In the genomic region with DNA sequence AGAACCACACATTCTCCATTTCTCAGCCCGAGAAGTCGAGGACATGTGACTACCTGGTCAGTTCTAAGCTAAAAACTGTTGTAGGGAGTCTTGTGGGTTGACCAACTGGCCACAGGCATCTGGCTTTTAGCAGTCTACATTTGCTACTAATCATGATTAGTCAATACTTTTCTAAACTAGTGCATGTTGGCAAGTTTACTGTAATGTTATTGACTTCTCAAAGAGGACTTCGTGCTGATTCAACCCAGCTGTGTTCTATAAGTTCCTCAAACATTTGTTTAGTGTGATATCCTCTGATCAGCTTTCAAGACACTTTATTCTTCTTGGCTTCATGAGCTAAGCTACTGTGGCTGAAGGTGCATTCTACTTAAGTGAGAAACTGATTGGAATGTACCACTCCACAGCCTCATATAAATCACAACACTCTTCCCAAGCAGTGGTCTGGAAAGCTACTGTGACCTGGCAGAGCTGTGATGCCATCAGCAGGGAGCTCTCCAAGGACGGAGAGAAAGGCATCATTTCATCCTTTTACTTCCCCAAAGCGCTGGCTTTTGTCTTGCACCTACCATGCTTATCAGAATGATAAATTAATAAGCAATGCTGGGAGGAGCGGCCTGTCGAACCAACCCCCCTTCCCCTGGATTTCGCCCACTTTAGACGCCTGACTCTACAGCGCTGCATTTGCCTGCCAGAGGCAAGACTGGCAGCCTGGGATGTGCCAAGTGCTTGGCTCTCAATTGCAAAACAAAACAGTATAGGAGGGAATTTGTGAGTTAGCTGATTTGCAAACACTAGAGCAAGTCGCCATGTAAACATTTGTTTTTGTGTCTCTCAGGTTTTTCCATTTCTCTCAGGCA, we compare ENCODE assay signal across 14 cellular contexts.
DNase-seq lines count a peak whose midpoint lies in the region; ATAC-seq, FAIRE-seq and TF ChIP-seq lines count a peak whose summit lies in the region.
"Had no signal": no experiment of that assay in that cellular context is flagged by ENCODE, and none has a peak within 500 bp of the region (broad histone marks: within the 10 kb centered on the region; RNA-seq: fewer than 3 reads in every experiment).

No MANE protein-coding gene starts in this region.

- peak overlapping the region; percentile 48 for H3K4me2 ChIP-seq in PC-3 (ENCODE audit: low read length)

- peaks cover 4% of the 10 kb centered on the region for H3F3A ChIP-seq in PC-3 (ENCODE audit: low read length, unreplicated experiment)

- CTCF ChIA-PET in PC-3 (lab: Charles Lee) = no interaction called here

- H3K36me3 ChIP-seq in PC-3 (ENCODE audit: low read depth, low read length) = peaks cover 3% of the 10 kb centered on the region; the same call in 1 of the 2 replicates

- BruUV-seq in PC-3 (replicated peaks; lab: Mats Ljungman, UMichigan) = no TSS peak

- POLR2A ChIA-PET in PC-3 (lab: Charles Lee; ENCODE audit: unreplicated experiment) = no interaction called here

- no peak for ATAC-seq in PC-3
- ATAC-seq: activated CD8-positive, alpha-beta T cell treated with anti-CD3 and anti-CD28 coated beads, Interleukin-2, amount 10 ng/mL, durations not matched to agents 7 days and 5 days had no signal

- H3K27ac ChIP-seq in PC-3 (ENCODE audit: low read length) = peak overlapping the region; percentile 65
- H3K27ac ChIP-seq: parathyroid adenoma had no signal

- no peaks in the 10 kb centered on the region for H3K79me2 ChIP-seq in PC-3 (ENCODE audit: low read length)
- H3K79me2 ChIP-seq: parathyroid adenoma had no signal

- no peaks in the 10 kb centered on the region for H3K27me3 ChIP-seq in PC-3 (ENCODE audit: low read length)

- H3K4me3 ChIP-seq in PC-3 (ENCODE audit: low read length) (no peak overlapping the region), fibroblast of mammary gland (ENCODE audit: control insufficient read depth, low read depth, low read length) (no peak overlapping the region)

- H3K9me2 ChIP-seq in PC-3 (replicated peaks; ENCODE audit: low read length) = no peaks in the 10 kb centered on the region

- FAIRE-seq in urothelium cell line (lab: Jason Lieb, UNC) (no peak), H54 (lab: Jason Lieb, UNC) (no peak)

- H3K9ac ChIP-seq in PC-3 (ENCODE audit: low read length) = no peak overlapping the region
- H3K9ac ChIP-seq: parathyroid adenoma had no signal

- H2AFZ ChIP-seq in PC-3 (ENCODE audit: low read length) = no peak overlapping the region
- H2AFZ ChIP-seq: parathyroid adenoma had no signal

- DNase-seq in NCI-H748 (lab: John Stamatoyannopoulos, UW; ENCODE audit: unreplicated experiment) (peak; percentile 9), NCI-H748 treated with DMSO at 0.1 percent for 48 hours (lab: John Stamatoyannopoulos, UW) (no peak), PC-3 (peak; percentile 30), fibroblast of mammary gland (ENCODE audit: low read depth) (peak; percentile 97), urothelium cell line (ENCODE audit: low spot score) (peak; percentile 16), posterior vena cava (ENCODE audit: low spot score) (no peak), NK-92 (lab: John Stamatoyannopoulos, UW; ENCODE audit: unreplicated experiment) (no peak), H54 (ENCODE audit: insufficient read length, low spot score) (no peak)
- DNase-seq: activated CD8-positive, alpha-beta T cell treated with anti-CD3 and anti-CD28 coated beads, Interleukin-2, amount 10 ng/mL, durations not matched to agents 7 days and 5 days; activated naive CD4-positive, alpha-beta T cell treated with anti-CD3 and anti-CD28 coated beads, Interleukin-2, amount 50 U/mL, for 16 hours; midbrain; NCI-H1048; NCI-H82 had no signal

- H3K4me1 ChIP-seq in PC-3 (ENCODE audit: insufficient read depth, low read length) = peaks cover 22% of the 10 kb centered on the region

- TF ChIP-seq POLR2A in H54 (IDR thresholded peaks at IDR 0.05; ENCODE audit: low read depth, low read length) = no peak

- no peak for TF ChIP-seq CTCF in PC-3 (conservative IDR thresholded peaks at IDR 0.05; ENCODE audit: low read depth, low read length)
- no peak for TF ChIP-seq CTCF in fibroblast of mammary gland (conservative IDR thresholded peaks at IDR 0.05; ENCODE audit: control insufficient read depth, insufficient read depth, low read depth, low read length)

- no peaks in the 10 kb centered on the region for H3K9me3 ChIP-seq in PC-3 (ENCODE audit: low read length)

- intact Hi-C loops in PC-3 (cut with micrococcal nuclease) = loop anchor here (5.0 kb wide), 1 partner anchor 729 kb away; no protein-coding TSS in a partner anchor
- intact Hi-C loops in posterior vena cava (cut with DNase I) = no loop called here

- H4K20me1 ChIP-seq in PC-3 (ENCODE audit: low read length) = no peaks in the 10 kb centered on the region

Comparison
In these comparisons a context has a peak if more than half of its experiments do, and no peak if none do; other contexts are left out.
1. DNase-seq: peak in NCI-H748 (single experiment), PC-3 (single experiment), fibroblast of mammary gland (single experiment) and urothelium cell line (single experiment); none in NCI-H748 treated with DMSO at 0.1 percent for 48 hours (single experiment), posterior vena cava (single experiment), NK-92 (single experiment) and H54 (single experiment).